In the genomic region with DNA sequence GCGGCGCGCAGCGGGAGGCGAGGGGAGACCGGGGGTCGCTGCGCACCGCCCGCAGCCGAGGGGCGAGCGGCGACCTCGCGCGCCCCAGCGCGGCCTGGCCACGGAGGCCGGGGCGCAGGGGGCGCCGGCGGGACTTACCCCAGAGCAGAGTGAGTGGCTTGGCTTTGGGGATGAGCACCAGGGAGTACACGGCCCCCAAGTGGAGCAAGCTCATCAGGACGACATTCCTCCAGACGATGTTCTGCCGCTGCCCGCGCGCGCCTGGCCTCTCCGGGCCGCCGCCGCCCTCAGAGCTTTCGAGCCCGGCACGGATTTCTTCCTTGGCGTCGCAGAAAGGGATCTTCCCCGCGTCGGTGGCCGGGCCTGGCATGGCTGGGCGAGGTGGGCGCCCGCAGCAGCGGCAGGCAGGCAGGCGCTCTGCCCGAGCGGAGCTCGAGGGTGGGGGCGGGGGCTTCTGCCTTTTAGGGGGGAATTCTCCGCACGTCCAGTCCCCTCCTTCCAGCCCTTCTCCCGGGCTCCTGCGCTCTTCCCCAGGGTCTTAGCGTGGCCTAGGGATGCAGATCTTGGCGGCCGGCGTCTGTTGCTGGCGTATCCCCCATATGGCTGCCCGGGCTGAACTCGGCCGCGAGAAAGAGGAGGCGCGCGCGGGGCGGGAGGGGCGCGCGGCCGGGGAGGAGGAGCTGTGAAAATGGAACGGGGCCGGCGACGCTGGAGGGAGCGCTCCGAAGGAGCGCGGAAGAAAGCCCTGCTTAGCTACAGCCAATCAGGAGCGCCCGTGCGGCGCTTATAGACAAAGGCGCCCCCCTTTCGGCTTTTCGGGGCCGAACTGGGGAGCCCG, we compare ENCODE assay signal across 8 cellular contexts. TPM values are rescaled to one million over a fixed set of nuclear protein-coding genes. Genes with fewer than 3 reads are reported as not detected.
DNase-seq lines count a peak whose midpoint lies in the region; ATAC-seq and TF ChIP-seq lines count a peak whose summit lies in the region.

A gene (minus strand): TSS at position 629 of the 838 bp plus-strand sequence. CDS start 259 bp downstream, at position 370.

- peak within 1 kb of the TSS; percentile 79 for H3K4me3 Mint-ChIP-seq in activated naive CD8-positive, alpha-beta T cell treated with anti-CD3 and anti-CD28 coated beads for 36 hours

- WGBS in tibial nerve, 2 donors, result 0 to 1% methylated on average over 38 to 67 of the region's 94 CpGs

- no peaks in the 10 kb centered on the region for H3K9me3 Mint-ChIP-seq in activated naive CD8-positive, alpha-beta T cell treated with anti-CD3 and anti-CD28 coated beads for 36 hours

- peaks cover 52% of the 10 kb centered on the region for H3K27me3 Mint-ChIP-seq in activated naive CD8-positive, alpha-beta T cell treated with anti-CD3 and anti-CD28 coated beads for 36 hours

- H3K27me3 ChIP-seq in osteoblast (ENCODE audit: insufficient read depth, low read length), result peaks cover 14% of the 10 kb centered on the region
- H3K27me3 ChIP-seq in tibial nerve, result no peaks in the 10 kb centered on the region

- intact Hi-C loops in head of caudate nucleus (cut with DNase I), result loop anchor here (10.0 kb wide), 1 partner anchor 54 kb away; no protein-coding TSS in a partner anchor

- H3K27ac ChIP-seq in RWPE1 (peak within 1 kb of the TSS; percentile 39; the same call in 1 of the 2 replicates), osteoblast (ENCODE audit: low read depth, low read length) (no peak within 1 kb of the TSS), tibial nerve (peak within 1 kb of the TSS in 3 of 4 donors; percentile 45 to 72 (median 69))

- peaks cover 6% of the 10 kb centered on the region for H4K20me1 ChIP-seq in osteoblast (ENCODE audit: insufficient read depth, low read length)

- no peaks in the 10 kb centered on the region for H3K36me3 ChIP-seq in osteoblast (ENCODE audit: insufficient read depth, low read length)
- no peaks in the 10 kb centered on the region for H3K36me3 ChIP-seq in tibial nerve

- peak within 1 kb of the TSS; percentile 80 for H2AFZ ChIP-seq in osteoblast (ENCODE audit: low read length)

- H3K4me2 ChIP-seq in osteoblast (ENCODE audit: insufficient read depth, low read length), result peak within 1 kb of the TSS; percentile 83

- no peak within 1 kb of the TSS for H3K27ac Mint-ChIP-seq in activated naive CD8-positive, alpha-beta T cell treated with anti-CD3 and anti-CD28 coated beads for 36 hours

- H3K4me3 ChIP-seq in osteoblast (ENCODE audit: insufficient read depth, low read length), result peak within 1 kb of the TSS; percentile 74
- peak within 1 kb of the TSS; percentile 51 to 93 (median 66) for H3K4me3 ChIP-seq in tibial nerve

- H3K9me3 ChIP-seq in osteoblast (ENCODE audit: low read depth, low read length) (no peaks in the 10 kb centered on the region), tibial nerve (no peaks in the 10 kb centered on the region)

- TF ChIP-seq POLR2A in tibial nerve (IDR thresholded peaks at IDR 0.05), result peak in 1 of 2 donors; percentile 36

- TF ChIP-seq CTCF in RWPE1 (conservative IDR thresholded peaks at IDR 0.05; ENCODE audit: low read depth), result no peak
- no peak for TF ChIP-seq CTCF in osteoblast (IDR thresholded peaks at IDR 0.05; ENCODE audit: extremely low read depth, low read depth, low read length)
- TF ChIP-seq CTCF in tibial nerve (IDR thresholded peaks at IDR 0.05), result no peak

- POLR2A ChIA-PET in RWPE1 (lab: Yijun Ruan, JAX; ENCODE audit: low non-redundant PET), result interaction anchor here (0.5 kb wide), 1 partner anchor 19 kb away, joined by 5 read pairs; no protein-coding TSS in a partner anchor

- DNase-seq in D341Med (ENCODE audit: low spot score) (peak; percentile 91), HT1080 (ENCODE audit: low read depth) (peak; percentile 82), RWPE1 (ENCODE audit: low spot score) (peak; percentile 73), head of caudate nucleus (peak; percentile 74 to 94 (median 89)), osteoblast (ENCODE audit: insufficient read length, low spot score, missing footprints) (peak; percentile 96), tibial nerve (ENCODE audit: low spot score in 2 of 2) (peak; percentile 47 to 59)
- DNase-seq in activated naive CD8-positive, alpha-beta T cell treated with anti-CD3 and anti-CD28 coated beads for 36 hours, result peak; percentile 77

- H3K4me1 Mint-ChIP-seq in activated naive CD8-positive, alpha-beta T cell treated with anti-CD3 and anti-CD28 coated beads for 36 hours, result peaks cover 12% of the 10 kb centered on the region

- H3K36me3 Mint-ChIP-seq in activated naive CD8-positive, alpha-beta T cell treated with anti-CD3 and anti-CD28 coated beads for 36 hours, result no peaks in the 10 kb centered on the region

- peak in 1 of 2 donors; percentile 51 for TF ChIP-seq EP300 in tibial nerve (IDR thresholded peaks at IDR 0.05)

- H3K79me2 ChIP-seq in osteoblast (ENCODE audit: insufficient read depth, low read length), result no peaks in the 10 kb centered on the region

- ATAC-seq in GM21390 (IDR thresholded peaks at IDR 0.05; ENCODE audit: unreplicated experiment), result peak; percentile 96

- CTCF ChIA-PET in RWPE1 (lab: Yijun Ruan, JAX), result interaction anchor here (0.6 to 3.7 kb wide), 5 partner anchors 18 to 316 kb away, joined by 3 to 33 read pairs (median 3); no protein-coding TSS in a partner anchor

- H3K4me1 ChIP-seq in osteoblast (ENCODE audit: insufficient read depth, low read length), result peaks cover 10% of the 10 kb centered on the region
- peaks cover 0 to 38% (median 6%) of the 10 kb centered on the region in 4 donors for H3K4me1 ChIP-seq in tibial nerve

RNA-seq across cellular contexts. Expression of the gene that starts here (rescaled TPM):
- total RNA-seq in HT1080 (2014; rRNA removed; shearing (Covaris generic)), result 31.2 and 33.2 TPM in 2 replicates
- 20.1 and 25.0 TPM in 2 replicates for polyA plus RNA-seq in HT1080 (2015; cell fraction: cytosol; rRNA removed)
- polyA plus RNA-seq in HT1080 (2015; cell fraction: nucleus; rRNA removed), result 17.0 TPM in 2 replicates
- total RNA-seq in activated naive CD8-positive, alpha-beta T cell treated with anti-CD3 and anti-CD28 coated beads for 36 hours, result 1 to 10 TPM; 3.8 to 4.0 TPM
- total RNA-seq in osteoblast, result 9.4 and 11.9 TPM in 2 replicates
- 10 to 100 TPM; 27.6 to 79.3 (median 55.3) TPM for total RNA-seq in tibial nerve
